8 cellular contexts compared by ENCODE assay signal in genomic region chr5:93582677-93583524, GRCh38. TPM values are rescaled to one million over a fixed set of nuclear protein-coding genes. Genes with fewer than 3 reads are reported as not detected.
DNase-seq lines count a peak whose midpoint lies in the region; ATAC-seq and TF ChIP-seq lines count a peak whose summit lies in the region.

NR2F1 (plus strand) TSS chr5:93583222; CDS start chr5:93585024, 1,802 bp downstream.

- peak within 1 kb of the TSS; percentile 56 for H3K4me3 Mint-ChIP-seq in activated naive CD4-positive, alpha-beta T cell treated with anti-CD3 and anti-CD28 coated beads, Interleukin-2, amount 10 ng/mL, durations not matched to agents 7 days and 5 days
- H3K4me3 Mint-ChIP-seq in T-helper 17 cell = peak within 1 kb of the TSS; percentile 60
- no peak within 1 kb of the TSS for H3K4me3 Mint-ChIP-seq in neural progenitor cell

- no peak for DNase-seq in activated naive CD4-positive, alpha-beta T cell treated with anti-CD3 and anti-CD28 coated beads, Interleukin-2, amount 10 ng/mL, durations not matched to agents 7 days and 5 days
- DNase-seq in activated naive CD4-positive, alpha-beta T cell (lab: John Stamatoyannopoulos, UW) = no peak
- DNase-seq in NCI-H1417 treated with DMSO at 0.1 percent for 48 hours (lab: John Stamatoyannopoulos, UW) (peak; percentile 92), T-helper 17 cell (no peak), fibroblast of gingiva (ENCODE audit: low read depth) (peak; percentile 100), neural progenitor cell (ENCODE audit: low spot score) (peak; percentile 95), NK-92 (lab: John Stamatoyannopoulos, UW; ENCODE audit: unreplicated experiment) (no peak)

- H3K36me3 ChIP-seq in neural progenitor cell = no peaks in the 10 kb centered on the region

- H3K79me2 ChIP-seq in neural progenitor cell (ENCODE audit: low read depth) = peaks cover 22% of the 10 kb centered on the region

- peaks cover 46% of the 10 kb centered on the region for H3F3A ChIP-seq in neural progenitor cell (ENCODE audit: low read depth)

- peaks cover 32% of the 10 kb centered on the region for H3K4me1 Mint-ChIP-seq in activated naive CD4-positive, alpha-beta T cell treated with anti-CD3 and anti-CD28 coated beads, Interleukin-2, amount 10 ng/mL, durations not matched to agents 7 days and 5 days
- H3K4me1 Mint-ChIP-seq in T-helper 17 cell (peaks cover 20% of the 10 kb centered on the region), neural progenitor cell (peaks cover 18% of the 10 kb centered on the region)

- no peak within 1 kb of the TSS for H3K9ac ChIP-seq in neural progenitor cell

- peaks cover 24% of the 10 kb centered on the region for H4K20me1 ChIP-seq in neural progenitor cell (ENCODE audit: low read depth)

- no peak for ATAC-seq in T-helper 17 cell
- ATAC-seq in HG02678 (IDR thresholded peaks at IDR 0.05; ENCODE audit: unreplicated experiment) = no peak

- H3K4me2 ChIP-seq in neural progenitor cell = peak within 1 kb of the TSS; percentile 86

- peak within 1 kb of the TSS; percentile 82 for H3K4me3 ChIP-seq in neural progenitor cell

- no peak within 1 kb of the TSS for H2AFZ ChIP-seq in neural progenitor cell (replicated peaks)

- TF ChIP-seq CTCF in neural progenitor cell (IDR thresholded peaks at IDR 0.05) = peak; percentile 13

- no peaks in the 10 kb centered on the region for H3K36me3 Mint-ChIP-seq in activated naive CD4-positive, alpha-beta T cell treated with anti-CD3 and anti-CD28 coated beads, Interleukin-2, amount 10 ng/mL, durations not matched to agents 7 days and 5 days
- H3K36me3 Mint-ChIP-seq in T-helper 17 cell (ENCODE audit: low read depth) = peaks cover 4% of the 10 kb centered on the region
- peaks cover 21% of the 10 kb centered on the region for H3K36me3 Mint-ChIP-seq in neural progenitor cell

- no peak within 1 kb of the TSS for H3K27ac Mint-ChIP-seq in activated naive CD4-positive, alpha-beta T cell treated with anti-CD3 and anti-CD28 coated beads, Interleukin-2, amount 10 ng/mL, durations not matched to agents 7 days and 5 days
- H3K27ac Mint-ChIP-seq in T-helper 17 cell = no peak within 1 kb of the TSS
- no peak within 1 kb of the TSS for H3K27ac Mint-ChIP-seq in neural progenitor cell

- CTCF ChIA-PET in activated naive CD4-positive, alpha-beta T cell treated with anti-CD3 and anti-CD28 coated beads, Interleukin-2, amount 10 ng/mL, durations not matched to agents 7 days and 5 days (lab: Charles Lee) = interaction anchor here (2.0 kb wide), 1 partner anchor 218 kb away, joined by 8 read pairs; no protein-coding TSS in a partner anchor

- H3K27me3 Mint-ChIP-seq in activated naive CD4-positive, alpha-beta T cell treated with anti-CD3 and anti-CD28 coated beads, Interleukin-2, amount 10 ng/mL, durations not matched to agents 7 days and 5 days = peaks cover 30% of the 10 kb centered on the region
- H3K27me3 Mint-ChIP-seq in T-helper 17 cell (peaks cover 40% of the 10 kb centered on the region), neural progenitor cell (ENCODE audit: insufficient read depth, low read depth) (peaks cover 21% of the 10 kb centered on the region)

- no peak within 1 kb of the TSS for H3K27ac ChIP-seq in neural progenitor cell

- peaks cover 85% of the 10 kb centered on the region for H3K27me3 ChIP-seq in neural progenitor cell

- H3K4me1 ChIP-seq in neural progenitor cell = peaks cover 21% of the 10 kb centered on the region

- H3K9me3 Mint-ChIP-seq in activated naive CD4-positive, alpha-beta T cell treated with anti-CD3 and anti-CD28 coated beads, Interleukin-2, amount 10 ng/mL, durations not matched to agents 7 days and 5 days = no peaks in the 10 kb centered on the region
- H3K9me3 Mint-ChIP-seq in neural progenitor cell = peaks cover 6% of the 10 kb centered on the region

- no peaks in the 10 kb centered on the region for H3K9me3 ChIP-seq in T-helper 17 cell (ENCODE audit: control insufficient read depth, low read length, poor library complexity, severe bottlenecking)
- no peaks in the 10 kb centered on the region for H3K9me3 ChIP-seq in neural progenitor cell (ENCODE audit: low read depth)

RNA-seq across cellular contexts. Expression of gene NR2F1, which starts in this region (rescaled TPM):
- total RNA-seq in T-helper 17 cell = not detected
- 9.1 and 21.1 TPM in 2 replicates for total RNA-seq in neural progenitor cell (ENCODE audit: low replicate concordance)

Comparison
In these comparisons a context has a peak if more than half of its experiments do, and no peak if none do; other contexts are left out.
1. RNA of gene NR2F1 (total RNA-seq): 9.1 to 21.1 TPM in neural progenitor cell; not detected in T-helper 17 cell; every median in the first group is over 10 times any median in the second.
2. DNase-seq: peak in NCI-H1417 treated with DMSO at 0.1 percent for 48 hours (single experiment), fibroblast of gingiva (single experiment) and neural progenitor cell (single experiment); none in activated naive CD4-positive, alpha-beta T cell treated with anti-CD3 and anti-CD28 coated beads, Interleukin-2, amount 10 ng/mL, durations not matched to agents 7 days and 5 days (single experiment), activated naive CD4-positive, alpha-beta T cell (0 of 4), T-helper 17 cell (0 of 3) and NK-92 (single experiment).